10 cellular contexts compared by ENCODE assay signal in genomic region chr9:126328415-126328814, GRCh38. TPM values are rescaled to one million over a fixed set of nuclear protein-coding genes. Genes with fewer than 3 reads are reported as not detected.
DNase-seq lines count a peak whose midpoint lies in the region; ATAC-seq and TF ChIP-seq lines count a peak whose summit lies in the region.
"Had no signal": no experiment of that assay in that cellular context is flagged by ENCODE, and none has a peak within 500 bp of the region (broad histone marks: within the 10 kb centered on the region; RNA-seq: fewer than 3 reads in every experiment).

No MANE protein-coding gene starts in this region.

- peak overlapping the region; percentile 68 for H3K4me3 Mint-ChIP-seq in T-helper 1 cell treated with Interleukin-12 subunit alpha and Interleukin-12 subunit beta and Interleukin-4 antibody, amounts not matched to agents 30 μg/mL and 1 μg/mL, for 36 hours
- H3K4me3 Mint-ChIP-seq in activated CD8-positive, alpha-beta T cell treated with anti-CD3 and anti-CD28 coated beads for 36 hours = peak overlapping the region; percentile 66
- H3K4me3 Mint-ChIP-seq in memory B cell = peak overlapping the region; percentile 63

- ATAC-seq in activated CD8-positive, alpha-beta T cell treated with anti-CD3 and anti-CD28 coated beads for 36 hours = no peak
- ATAC-seq in memory B cell (ENCODE audit: low read depth) = no peak
- no peak for ATAC-seq in HG02970 (IDR thresholded peaks at IDR 0.05; ENCODE audit: low FRiP score, unreplicated experiment)

- WGBS in stomach, 5 donors = 69 to 89% (median 85%) methylated on average over 3 of the region's 3 CpGs

- peaks cover 36% of the 10 kb centered on the region for H3K27me3 Mint-ChIP-seq in T-helper 1 cell treated with Interleukin-12 subunit alpha and Interleukin-12 subunit beta and Interleukin-4 antibody, amounts not matched to agents 30 μg/mL and 1 μg/mL, for 36 hours (ENCODE audit: low read depth)
- H3K27me3 Mint-ChIP-seq in activated CD8-positive, alpha-beta T cell treated with anti-CD3 and anti-CD28 coated beads for 36 hours = no peaks in the 10 kb centered on the region
- peaks cover 4% of the 10 kb centered on the region for H3K27me3 Mint-ChIP-seq in memory B cell

- peaks cover 19% of the 10 kb centered on the region for H3K4me1 Mint-ChIP-seq in T-helper 1 cell treated with Interleukin-12 subunit alpha and Interleukin-12 subunit beta and Interleukin-4 antibody, amounts not matched to agents 30 μg/mL and 1 μg/mL, for 36 hours (ENCODE audit: low read depth)
- peaks cover 49% of the 10 kb centered on the region for H3K4me1 Mint-ChIP-seq in activated CD8-positive, alpha-beta T cell treated with anti-CD3 and anti-CD28 coated beads for 36 hours (ENCODE audit: low read depth)
- H3K4me1 Mint-ChIP-seq in memory B cell = peaks cover 12% of the 10 kb centered on the region

- CTCF ChIA-PET in activated CD8-positive, alpha-beta T cell treated with anti-CD3 and anti-CD28 coated beads for 36 hours (lab: Charles Lee) = interaction anchor here (0.7 to 4.1 kb wide), 10 partner anchors 10 to 230 kb away, joined by 3 to 23 read pairs (median 6); no protein-coding TSS in a partner anchor

- H3K9me3 ChIP-seq in stomach = peaks cover 4 to 12% (median 7%) of the 10 kb centered on the region in 4 donors
- H3K9me3 ChIP-seq: breast epithelium had no signal

- DNase-seq in T-helper 1 cell (no peak), memory B cell (ENCODE audit: low spot score in 2 of 2) (no peak), stomach (no peak), cortex of kidney (lab: John Stamatoyannopoulos, UW) (no peak)
- no peak for DNase-seq in activated CD8-positive, alpha-beta T cell treated with anti-CD3 and anti-CD28 coated beads for 36 hours
- DNase-seq in activated T-cell treated with anti-CD3 and anti-CD28 coated beads, Interleukin-2, amount 50 U/mL, for 48 hours = no peak
- DNase-seq: NCI-H69 had no signal

- H3K36me3 Mint-ChIP-seq in T-helper 1 cell treated with Interleukin-12 subunit alpha and Interleukin-12 subunit beta and Interleukin-4 antibody, amounts not matched to agents 30 μg/mL and 1 μg/mL, for 36 hours (ENCODE audit: low read depth) = peaks cover 5% of the 10 kb centered on the region
- peaks cover 3% of the 10 kb centered on the region for H3K36me3 Mint-ChIP-seq in activated CD8-positive, alpha-beta T cell treated with anti-CD3 and anti-CD28 coated beads for 36 hours (ENCODE audit: low read depth)
- peaks cover 2% of the 10 kb centered on the region for H3K36me3 Mint-ChIP-seq in memory B cell

- intact Hi-C loops in activated CD8-positive, alpha-beta T cell treated with anti-CD3 and anti-CD28 coated beads for 36 hours (cut with micrococcal nuclease) = loop anchor here (5.0 kb wide), 1 partner anchor 69 kb away; no protein-coding TSS in a partner anchor
- intact Hi-C loops in stomach (cut with DNase I; ENCODE audit: low total_unique reads) = no loop called here

- POLR2A ChIA-PET in activated CD8-positive, alpha-beta T cell treated with anti-CD3 and anti-CD28 coated beads for 36 hours (lab: Charles Lee) = interaction anchor here (0.6 to 1.1 kb wide), 5 partner anchors 8 to 160 kb away, joined by 3 to 4 read pairs (median 3); no protein-coding TSS in a partner anchor

- no peak overlapping the region for H3K27ac Mint-ChIP-seq in T-helper 1 cell treated with Interleukin-12 subunit alpha and Interleukin-12 subunit beta and Interleukin-4 antibody, amounts not matched to agents 30 μg/mL and 1 μg/mL, for 36 hours
- H3K27ac Mint-ChIP-seq in activated CD8-positive, alpha-beta T cell treated with anti-CD3 and anti-CD28 coated beads for 36 hours = peak overlapping the region; percentile 70
- H3K27ac Mint-ChIP-seq in memory B cell = no peak overlapping the region

- H3K4me1 ChIP-seq in stomach = peaks cover 17 to 54% (median 37%) of the 10 kb centered on the region in 4 donors
- H3K4me1 ChIP-seq: breast epithelium had no signal

- no peak for TF ChIP-seq CTCF in activated CD8-positive, alpha-beta T cell treated with anti-CD3 and anti-CD28 coated beads for 36 hours (IDR thresholded peaks at IDR 0.05)
- no peak for TF ChIP-seq CTCF in stomach (IDR thresholded peaks at IDR 0.05)

- peaks cover 12% of the 10 kb centered on the region for H3K9me3 Mint-ChIP-seq in T-helper 1 cell treated with Interleukin-12 subunit alpha and Interleukin-12 subunit beta and Interleukin-4 antibody, amounts not matched to agents 30 μg/mL and 1 μg/mL, for 36 hours
- peaks cover 7% of the 10 kb centered on the region for H3K9me3 Mint-ChIP-seq in activated CD8-positive, alpha-beta T cell treated with anti-CD3 and anti-CD28 coated beads for 36 hours
- peaks cover 5% of the 10 kb centered on the region for H3K9me3 Mint-ChIP-seq in memory B cell

- TF ChIP-seq EP300 in stomach (IDR thresholded peaks at IDR 0.05) = no peak

- H3K27me3 ChIP-seq in stomach = no peaks in the 10 kb centered on the region
- H3K27me3 ChIP-seq: breast epithelium had no signal

- H3K27ac ChIP-seq in stomach = peak overlapping the region in 4 of 5 donors; percentile 75 to 92 (median 84)

- no peak for TF ChIP-seq POLR2A in stomach (IDR thresholded peaks at IDR 0.05)

- peak overlapping the region in 1 of 4 donors; percentile 54 for H3K4me3 ChIP-seq in stomach

- H3K36me3 ChIP-seq in stomach = no peaks in the 10 kb centered on the region
- H3K36me3 ChIP-seq: breast epithelium had no signal

RNA-seq across cellular contexts. Expression of gene MVB12B, which starts 1.8 kb away (rescaled TPM):
- 1 to 10 TPM; 6.4 to 6.6 TPM for total RNA-seq in activated CD8-positive, alpha-beta T cell treated with anti-CD3 and anti-CD28 coated beads for 36 hours
- 10 to 100 TPM in 2 of 5 donors, 1 to 10 TPM in 3; 3.2 to 21.9 (median 7.3) TPM for total RNA-seq in stomach
- 1 to 10 TPM; 2.3 to 6.4 (median 3.1) TPM for polyA plus RNA-seq in stomach
